Comparison of ENCODE assay signal across 14 cellular contexts in genomic region chr16:81532491-81533174, GRCh38.
DNase-seq lines count a peak whose midpoint lies in the region; ATAC-seq, FAIRE-seq and TF ChIP-seq lines count a peak whose summit lies in the region.
"Had no signal": no experiment of that assay in that cellular context is flagged by ENCODE, and none has a peak within 500 bp of the region (broad histone marks: within the 10 kb centered on the region; RNA-seq: fewer than 3 reads in every experiment).

No MANE protein-coding gene starts in this region.

- H3K9ac ChIP-seq in H1 (replicated peaks in 1 of 4; ENCODE audit: extremely low read depth in 1 of 4, low read depth in 3 of 4, low read length in 3 of 4): no peak overlapping the region
- no peak overlapping the region for H3K9ac ChIP-seq in mesenchymal stem cell (ENCODE audit: low read length)

- peaks cover 36% of the 10 kb centered on the region for H3K4me1 Mint-ChIP-seq in activated CD8-positive, alpha-beta memory T cell treated with anti-CD3 and anti-CD28 coated beads, Interleukin-2, amount 10 ng/mL, durations not matched to agents 7 days and 5 days
- peaks cover 6 to 19% (median 9%) of the 10 kb centered on the region in 4 donors for H3K4me1 Mint-ChIP-seq in CD4-positive, alpha-beta memory T cell

- H3K4me2 ChIP-seq in H1 (ENCODE audit: insufficient read depth in 1 of 2, low read depth in 2 of 2, low read length in 2 of 2) (no peak overlapping the region), mesenchymal stem cell (ENCODE audit: low read length, poor library complexity, severe bottlenecking) (no peak overlapping the region), PC-9 (no peak overlapping the region)

- H3F3A ChIP-seq in PC-9 (ENCODE audit: insufficient read depth, low read depth): peaks cover 13% of the 10 kb centered on the region; the same call in 1 of the 2 replicates

- H3K36me3 ChIP-seq in H1 (ENCODE audit: control insufficient read depth in 2 of 4, insufficient read depth in 4 of 4, low read length in 3 of 4) (no peaks in the 10 kb centered on the region), mesenchymal stem cell (ENCODE audit: control insufficient read depth in 1 of 2, insufficient read depth in 2 of 2, low read depth in 1 of 2, low read length in 2 of 2) (peaks cover 0 to 3% of the 10 kb centered on the region in 2 experiments), PC-9 (ENCODE audit: low read depth) (peaks cover 11% of the 10 kb centered on the region)
- H3K36me3 ChIP-seq in CD4-positive, alpha-beta memory T cell (ENCODE audit: insufficient read depth, low read length): no peaks in the 10 kb centered on the region

- no peaks in the 10 kb centered on the region for H3K9me3 ChIP-seq in H1 (ENCODE audit: insufficient read depth in 2 of 2, low read depth in 1 of 2, low read length in 1 of 2)
- H3K9me3 ChIP-seq in mesenchymal stem cell (ENCODE audit: control insufficient read depth, low read length): no peaks in the 10 kb centered on the region
- H3K9me3 ChIP-seq in PC-9 (ENCODE audit: insufficient read depth, low read depth): peaks cover 2% of the 10 kb centered on the region; the same call in 1 of the 2 replicates
- no peaks in the 10 kb centered on the region for H3K9me3 ChIP-seq in CD4-positive, alpha-beta memory T cell (ENCODE audit: control insufficient read depth in 1 of 2, low read length in 2 of 2)

- H2BK20ac ChIP-seq in H1 (ENCODE audit: low read length): no peak overlapping the region

- TF ChIP-seq RAD21 in H1 (IDR thresholded peaks at IDR 0.05 in 1 of 2, conservative IDR thresholded peaks at IDR 0.05 in 1 of 2; ENCODE audit: low read depth in 2 of 2, low read length in 2 of 2): no peak

- intact Hi-C loops in PC-9 (cut with micrococcal nuclease; ENCODE audit: unreplicated experiment): no loop called here
- intact Hi-C loops in CD4-positive, alpha-beta memory T cell (cut with micrococcal nuclease): no loop called here
- intact Hi-C loops in lower leg skin (cut with DNase I; ENCODE audit: low total_unique reads): no loop called here

- H3K4me3 ChIP-seq in H1 (ENCODE audit: extremely low read depth in 1 of 4, insufficient read depth in 2 of 4, low read depth in 3 of 4, low read length in 4 of 4) (no peak overlapping the region), mesenchymal stem cell (ENCODE audit: insufficient read depth in 1 of 2, low read depth in 1 of 2, low read length in 2 of 2) (no peak overlapping the region), PC-9 (no peak overlapping the region), lower leg skin (ENCODE audit: low read depth, poor library complexity, severe bottlenecking) (no peak overlapping the region)
- H3K4me3 ChIP-seq in CD4-positive, alpha-beta memory T cell (ENCODE audit: low read length in 2 of 2): no peak overlapping the region

- H3K4me3 Mint-ChIP-seq in activated CD8-positive, alpha-beta memory T cell treated with anti-CD3 and anti-CD28 coated beads, Interleukin-2, amount 10 ng/mL, durations not matched to agents 7 days and 5 days: no peak overlapping the region
- H3K4me3 Mint-ChIP-seq in CD4-positive, alpha-beta memory T cell: no peak overlapping the region
- H3K4me3 Mint-ChIP-seq: naive thymus-derived CD8-positive, alpha-beta T cell had no signal

- no peaks in the 10 kb centered on the region for H3K23me2 ChIP-seq in H1 (ENCODE audit: low read depth, low read length)

- no peak overlapping the region for H3K14ac ChIP-seq in H1 (ENCODE audit: insufficient read length)
- no peak overlapping the region for H3K14ac ChIP-seq in mesenchymal stem cell (ENCODE audit: low read length in 2 of 2)

- no peak for TF ChIP-seq EP300 in H1 (IDR thresholded peaks at IDR 0.05; ENCODE audit: borderline replicate concordance in 1 of 2, low read depth in 2 of 2, low read length in 2 of 2)

- H3K9me3 Mint-ChIP-seq in activated CD8-positive, alpha-beta memory T cell treated with anti-CD3 and anti-CD28 coated beads, Interleukin-2, amount 10 ng/mL, durations not matched to agents 7 days and 5 days (ENCODE audit: low read depth): no peaks in the 10 kb centered on the region
- no peaks in the 10 kb centered on the region for H3K9me3 Mint-ChIP-seq in CD4-positive, alpha-beta memory T cell
- H3K9me3 Mint-ChIP-seq: activated naive CD4-positive, alpha-beta T cell treated with anti-CD3 and anti-CD28 coated beads, Interleukin-2, amount 50 U/mL, for 72 hours; naive thymus-derived CD8-positive, alpha-beta T cell had no signal

- peak overlapping the region; percentile 5 for H4K91ac ChIP-seq in H1 (replicated peaks; ENCODE audit: insufficient read length, low read length)
- H4K91ac ChIP-seq in mesenchymal stem cell (ENCODE audit: low read length): peak overlapping the region; percentile 53

- no peak overlapping the region for H3K56ac ChIP-seq in H1 (replicated peaks; ENCODE audit: insufficient read length, low read depth, low read length)

- no peak for ATAC-seq in activated CD8-positive, alpha-beta memory T cell treated with anti-CD3 and anti-CD28 coated beads, Interleukin-2, amount 10 ng/mL, durations not matched to agents 7 days and 5 days
- ATAC-seq: activated naive CD4-positive, alpha-beta T cell treated with anti-CD3 and anti-CD28 coated beads, Interleukin-2, amount 50 U/mL, for 72 hours; naive thymus-derived CD8-positive, alpha-beta T cell had no signal

- H4K8ac ChIP-seq in H1 (ENCODE audit: extremely low read depth, insufficient read depth, low read length): no peak overlapping the region
- no peak overlapping the region for H4K8ac ChIP-seq in mesenchymal stem cell (ENCODE audit: low read length)

- BruUV-seq in PC-9 (replicated peaks; lab: Mats Ljungman, UMichigan): no TSS peak

- H2BK15ac ChIP-seq in H1 (ENCODE audit: low read length): no peak overlapping the region
- no peak overlapping the region for H2BK15ac ChIP-seq in mesenchymal stem cell (ENCODE audit: low read depth, poor library complexity, severe bottlenecking)

- H2BK120ac ChIP-seq in H1 (replicated peaks; ENCODE audit: low read depth, low read length) (no peak overlapping the region), mesenchymal stem cell (ENCODE audit: low read depth, low read length) (no peak overlapping the region)

- 77% methylated on average over 19 of the region's 19 CpGs; no CpG with 5 or more reads in 1 of the 2 experiments for WGBS in H1 (ENCODE audit: extremely low coverage in 1 of 2, insufficient coverage in 1 of 2, insufficient read length in 1 of 2, insufficient replicate concordance in 2 of 2, low coverage in 1 of 2, low lambda C conversion rate in 2 of 2, missing lambda C conversion rate in 1 of 2), 2 experiments
- 89% methylated on average over 19 of the region's 19 CpGs for WGBS in mesenchymal stem cell
- 65 to 78% methylated on average over 17 to 19 of the region's 19 CpGs for WGBS in lower leg skin, 2 donors

- H3K27me3 ChIP-seq in H1 (replicated peaks in 1 of 4; ENCODE audit: control insufficient read depth in 3 of 4, extremely low read depth in 1 of 4, insufficient read depth in 3 of 4, low read length in 3 of 4) (no peaks in the 10 kb centered on the region; a peak in 2 of 7 replicates), mesenchymal stem cell (ENCODE audit: control insufficient read depth in 1 of 2, insufficient read depth in 1 of 2, low read length in 2 of 2) (no peaks in the 10 kb centered on the region), PC-9 (ENCODE audit: insufficient read depth, low read depth) (no peaks in the 10 kb centered on the region)
- H3K27me3 ChIP-seq in CD4-positive, alpha-beta memory T cell (ENCODE audit: insufficient read depth, low read length): no peaks in the 10 kb centered on the region

- peak overlapping the region; percentile 4; the same call in 1 of the 2 replicates for H3K18ac ChIP-seq in H1 (ENCODE audit: extremely low read depth, low read length)
- no peak overlapping the region for H3K18ac ChIP-seq in mesenchymal stem cell (ENCODE audit: low read depth in 1 of 2, low read length in 2 of 2)

- FAIRE-seq in H1 (lab: Jason Lieb, UNC): no peak
- FAIRE-seq: D721Med had no signal

- H2BK12ac ChIP-seq in H1 (ENCODE audit: low read depth, low read length) (peak overlapping the region; percentile 63; the same call in 1 of the 2 replicates), mesenchymal stem cell (ENCODE audit: low read length in 2 of 2) (peak overlapping the region in 1 of 2 experiments; percentile 7)

- H3K79me1 ChIP-seq in H1 (ENCODE audit: low read depth, low read length) (peaks cover 18% of the 10 kb centered on the region; the same call in 1 of the 2 replicates), mesenchymal stem cell (replicated peaks; ENCODE audit: low read length, poor library complexity, severe bottlenecking) (peaks cover 33% of the 10 kb centered on the region)

- H2AFZ ChIP-seq in H1 (ENCODE audit: low read length) (no peak overlapping the region), mesenchymal stem cell (ENCODE audit: low read depth, low read length) (no peak overlapping the region), PC-9 (no peak overlapping the region)

- H3K27ac ChIP-seq in H1 (ENCODE audit: low read depth, low read length): no peak overlapping the region
- H3K27ac ChIP-seq in mesenchymal stem cell (ENCODE audit: low read length, poor library complexity, severe bottlenecking): peak overlapping the region; percentile 43
- no peak overlapping the region for H3K27ac ChIP-seq in PC-9
- no peak overlapping the region for H3K27ac ChIP-seq in CD4-positive, alpha-beta memory T cell (ENCODE audit: low read depth, low read length)

- H3K23ac ChIP-seq in H1 (ENCODE audit: insufficient read length): no peak overlapping the region
- H3K23ac ChIP-seq in mesenchymal stem cell (ENCODE audit: low read length in 2 of 2): no peak overlapping the region

- peaks cover 3% of the 10 kb centered on the region for H3K36me3 Mint-ChIP-seq in activated CD8-positive, alpha-beta memory T cell treated with anti-CD3 and anti-CD28 coated beads, Interleukin-2, amount 10 ng/mL, durations not matched to agents 7 days and 5 days
- peaks cover 0 to 21% of the 10 kb centered on the region in 2 donors for H3K36me3 Mint-ChIP-seq in CD4-positive, alpha-beta memory T cell
- H3K36me3 Mint-ChIP-seq: activated naive CD4-positive, alpha-beta T cell treated with anti-CD3 and anti-CD28 coated beads, Interleukin-2, amount 50 U/mL, for 72 hours had no signal

- H3K4ac ChIP-seq in H1 (replicated peaks; ENCODE audit: insufficient read length, low read depth, low read length) (no peak overlapping the region), mesenchymal stem cell (ENCODE audit: low read depth in 1 of 2, low read length in 2 of 2) (no peak overlapping the region)

- H3K27ac Mint-ChIP-seq in activated CD8-positive, alpha-beta memory T cell treated with anti-CD3 and anti-CD28 coated beads, Interleukin-2, amount 10 ng/mL, durations not matched to agents 7 days and 5 days: peak overlapping the region; percentile 44
- H3K27ac Mint-ChIP-seq in CD4-positive, alpha-beta memory T cell: peak overlapping the region in 2 of 7 donors; percentile 31 to 57

- H2AK5ac ChIP-seq in H1 (ENCODE audit: low read depth, low read length): no peak overlapping the region; the same call in 1 of the 2 replicates
- H2AK5ac ChIP-seq in mesenchymal stem cell (ENCODE audit: low read length, severe bottlenecking): no peak overlapping the region

- no peak overlapping the region for H4K5ac ChIP-seq in H1 (ENCODE audit: insufficient read length, low read depth, low read length)

- no peak for DNase-seq in activated CD8-positive, alpha-beta memory T cell treated with anti-CD3 and anti-CD28 coated beads, Interleukin-2, amount 10 ng/mL, durations not matched to agents 7 days and 5 days
- no peak for DNase-seq in activated CD8-positive, alpha-beta memory T cell treated with anti-CD3 and anti-CD28 coated beads, Interleukin-2, amount 50 U/mL, for 4 hours
- no peak for DNase-seq in H1 (ENCODE audit: low read depth in 1 of 2, low spot score in 2 of 2)
- no peak for DNase-seq in mesenchymal stem cell
- no peak for DNase-seq in PC-9
- DNase-seq in CD4-positive, alpha-beta memory T cell: no peak
- DNase-seq in lower leg skin (ENCODE audit: low spot score in 2 of 2): no peak
- DNase-seq in AG08395 (ENCODE audit: low spot score): no peak
- DNase-seq: 8988T; naive thymus-derived CD8-positive, alpha-beta T cell; NCI-H1436; T1000 had no signal

- CTCF ChIA-PET in activated CD8-positive, alpha-beta memory T cell treated with anti-CD3 and anti-CD28 coated beads, Interleukin-2, amount 10 ng/mL, durations not matched to agents 7 days and 5 days (lab: Charles Lee): interaction anchor here (1.7 kb wide), 1 partner anchor 8 kb away, joined by 5 read pairs; no protein-coding TSS in a partner anchor
- CTCF ChIA-PET in H1 (lab: Charles Lee; ENCODE audit: partially characterized antibody) (no interaction called here), PC-9 (lab: Charles Lee) (no interaction called here)
- CTCF ChIA-PET in CD4-positive, alpha-beta memory T cell (lab: Charles Lee; ENCODE audit: partially characterized antibody): no interaction called here

- peaks cover 0 to 12% (median 3%) of the 10 kb centered on the region in 4 experiments; a peak in 4 of 7 replicates for H3K4me1 ChIP-seq in H1 (replicated peaks in 1 of 4; ENCODE audit: control insufficient read depth in 3 of 4, insufficient read depth in 4 of 4, low read length in 3 of 4)
- peaks cover 22% of the 10 kb centered on the region for H3K4me1 ChIP-seq in mesenchymal stem cell (ENCODE audit: control insufficient read depth, insufficient read depth, low read depth, low read length)
- H3K4me1 ChIP-seq in PC-9 (replicated peaks; ENCODE audit: insufficient read depth): peaks cover 7% of the 10 kb centered on the region
- peaks cover 10% of the 10 kb centered on the region for H3K4me1 ChIP-seq in CD4-positive, alpha-beta memory T cell (ENCODE audit: insufficient read depth, low read length)

- peaks cover 3 to 86% of the 10 kb centered on the region in 2 experiments; a peak in 3 of 4 replicates for H3K79me2 ChIP-seq in H1 (ENCODE audit: control insufficient read depth in 1 of 2, insufficient read depth in 2 of 2, low read length in 2 of 2)
- H3K79me2 ChIP-seq in PC-9 (ENCODE audit: low read depth): peaks cover 98% of the 10 kb centered on the region

- TF ChIP-seq POLR2A in H1 (IDR thresholded peaks at IDR 0.05; ENCODE audit: control extremely low read depth in 1 of 2, low read depth in 2 of 2, low read length in 2 of 2): no peak
- TF ChIP-seq POLR2A in lower leg skin (IDR thresholded peaks at IDR 0.05): no peak

- POLR2A ChIA-PET in H1 (lab: Charles Lee; ENCODE audit: partially characterized antibody) (no interaction called here), PC-9 (lab: Charles Lee; ENCODE audit: unreplicated experiment) (no interaction called here)
- POLR2A ChIA-PET in CD4-positive, alpha-beta memory T cell (lab: Charles Lee; ENCODE audit: partially characterized antibody): no interaction called here

- H3K27me3 Mint-ChIP-seq in activated CD8-positive, alpha-beta memory T cell treated with anti-CD3 and anti-CD28 coated beads, Interleukin-2, amount 10 ng/mL, durations not matched to agents 7 days and 5 days: no peaks in the 10 kb centered on the region
- no peaks in the 10 kb centered on the region for H3K27me3 Mint-ChIP-seq in CD4-positive, alpha-beta memory T cell
- H3K27me3 Mint-ChIP-seq: naive thymus-derived CD8-positive, alpha-beta T cell had no signal

- H2BK5ac ChIP-seq in H1 (ENCODE audit: low read depth, low read length): peak overlapping the region; percentile 74; the same call in 1 of the 2 replicates
- H2BK5ac ChIP-seq in mesenchymal stem cell (ENCODE audit: low read depth, low read length, poor library complexity, severe bottlenecking): peak overlapping the region; percentile 51

- H3K9me2 ChIP-seq in PC-9 (ENCODE audit: insufficient read depth): no peaks in the 10 kb centered on the region

- TF ChIP-seq CTCF in H1 (IDR thresholded peaks at IDR 0.05; ENCODE audit: control extremely low read depth in 1 of 3, insufficient read depth in 1 of 3, low read depth in 1 of 3, low read length in 3 of 3) (no peak), PC-9 (conservative IDR thresholded peaks at IDR 0.05) (no peak), lower leg skin (IDR thresholded peaks at IDR 0.05) (no peak)

- peaks cover 6 to 13% of the 10 kb centered on the region in 2 experiments for H4K20me1 ChIP-seq in H1 (replicated peaks in 1 of 2; ENCODE audit: control insufficient read depth in 1 of 2, insufficient read depth in 2 of 2, low read length in 2 of 2)
- H4K20me1 ChIP-seq in PC-9 (ENCODE audit: insufficient read depth): peaks cover 30% of the 10 kb centered on the region
